1 cellular context compared by ENCODE assay signal in genomic region chr17:75845933-75846700, GRCh38.
TF ChIP-seq lines count a peak whose summit lies in the region.

No MANE protein-coding gene starts in this region.

TF ChIP-seq in HepG2, 621 proteins besides CTCF, POLR2A, EP300 and RAD21 (continues in another document):
- TF ChIP-seq GTF3A (CRISPR knock-in tag; conservative IDR thresholded peaks at IDR 0.05), result no peak
- no peak for TF ChIP-seq SPEN (CRISPR knock-in tag; IDR thresholded peaks at IDR 0.05; ENCODE audit: low read depth)
- peak; percentile 34; the same call in 1 of the 2 replicates for TF ChIP-seq ZC3H13 (CRISPR knock-in tag; IDR thresholded peaks at IDR 0.05)
- no peak for TF ChIP-seq GATAD2A (CRISPR knock-in tag; IDR thresholded peaks at IDR 0.05)
- TF ChIP-seq KLF15 (CRISPR knock-in tag; IDR thresholded peaks at IDR 0.05; ENCODE audit: borderline replicate concordance), result no peak
- TF ChIP-seq KLF16 (CRISPR knock-in tag; IDR thresholded peaks at IDR 0.05), result 0 out of 4 replicates have a peak, but pooled peaks of 1 of the 2 experiments have one; percentile 14
- no peak for TF ChIP-seq POLR2AphosphoS5 (IDR thresholded peaks at IDR 0.05; ENCODE audit: low read depth, low read length)
- TF ChIP-seq LCORL (IDR thresholded peaks at IDR 0.05), result no peak
- no peak for TF ChIP-seq LCORL (CRISPR knock-in tag; IDR thresholded peaks at IDR 0.05)
- TF ChIP-seq PRDM15 (CRISPR knock-in tag; IDR thresholded peaks at IDR 0.05), result no peak
- no peak for TF ChIP-seq SMAD1 (CRISPR knock-in tag; IDR thresholded peaks at IDR 0.05; ENCODE audit: borderline replicate concordance, low read depth)
- TF ChIP-seq MTA1 (CRISPR knock-in tag; IDR thresholded peaks at IDR 0.05; ENCODE audit: borderline replicate concordance), result no peak
- TF ChIP-seq ZUFSP (CRISPR knock-in tag; IDR thresholded peaks at IDR 0.05; ENCODE audit: borderline replicate concordance), result no peak
- no peak for TF ChIP-seq TCF7L2 (IDR thresholded peaks at IDR 0.05; ENCODE audit: low read depth, low read length)
- no peak for TF ChIP-seq POLR2G (IDR thresholded peaks at IDR 0.05; ENCODE audit: low read depth, low read length)
- TF ChIP-seq SRSF1 (optimal IDR thresholded peaks at IDR 0.05; ENCODE audit: low read depth, low read length), result peak; percentile 4
- TF ChIP-seq ZBTB33 (CRISPR knock-in tag; IDR thresholded peaks at IDR 0.05), result peak; percentile 68; the same call in 1 of the 2 replicates
- no peak for TF ChIP-seq ZNF609 (CRISPR knock-in tag; IDR thresholded peaks at IDR 0.05; ENCODE audit: borderline replicate concordance)
- TF ChIP-seq ZNF713 (CRISPR knock-in tag; IDR thresholded peaks at IDR 0.05), result no peak
- TF ChIP-seq CENPX (CRISPR knock-in tag; IDR thresholded peaks at IDR 0.05), result no peak
- TF ChIP-seq BHLHE40 (IDR thresholded peaks at IDR 0.05; ENCODE audit: low read length), result no peak
- no peak for TF ChIP-seq THRA (CRISPR knock-in tag; IDR thresholded peaks at IDR 0.05; ENCODE audit: borderline replicate concordance)
- peak; percentile 6; the same call in 1 of the 2 replicates for TF ChIP-seq ZNF335 (CRISPR knock-in tag; IDR thresholded peaks at IDR 0.05)
- TF ChIP-seq ELF1 (CRISPR knock-in tag; IDR thresholded peaks at IDR 0.05), result no peak
- TF ChIP-seq GMEB1 (CRISPR knock-in tag; IDR thresholded peaks at IDR 0.05; ENCODE audit: borderline replicate concordance), result 0 out of 2 replicates have a peak, but pooled peaks have one; percentile 4
- no peak for TF ChIP-seq ZFP62 (CRISPR knock-in tag; IDR thresholded peaks at IDR 0.05)
- TF ChIP-seq CHD2 (IDR thresholded peaks at IDR 0.05; ENCODE audit: low read depth, low read length), result no peak
- no peak for TF ChIP-seq ZNF235 (CRISPR knock-in tag; IDR thresholded peaks at IDR 0.05; ENCODE audit: borderline replicate concordance)
- 0 out of 2 replicates have a peak, but pooled peaks have one; percentile 9 for TF ChIP-seq ZNF512B (CRISPR knock-in tag; IDR thresholded peaks at IDR 0.05; ENCODE audit: borderline replicate concordance)
- no peak for TF ChIP-seq DDIT3 (CRISPR knock-in tag; IDR thresholded peaks at IDR 0.05)
- TF ChIP-seq ZNF468 (CRISPR knock-in tag; IDR thresholded peaks at IDR 0.05), result 0 out of 2 replicates have a peak, but pooled peaks have one; percentile 33
- 0 out of 2 replicates have a peak, but pooled peaks have one; percentile 13 for TF ChIP-seq HOXA3 (CRISPR knock-in tag; IDR thresholded peaks at IDR 0.05)
- no peak for TF ChIP-seq PCBP2 (optimal IDR thresholded peaks at IDR 0.05; ENCODE audit: low read depth, low read length, poor library complexity, severe bottlenecking)
- no peak for TF ChIP-seq ZNF225 (CRISPR knock-in tag; IDR thresholded peaks at IDR 0.05)
- TF ChIP-seq JARID2 (CRISPR knock-in tag; IDR thresholded peaks at IDR 0.05; ENCODE audit: insufficient replicate concordance), result no peak
- 0 out of 2 replicates have a peak, but pooled peaks have one; percentile 22 for TF ChIP-seq ZNF572 (CRISPR knock-in tag; IDR thresholded peaks at IDR 0.05)
- TF ChIP-seq KMT2B (CRISPR knock-in tag; IDR thresholded peaks at IDR 0.05), result no peak
- TF ChIP-seq HMGA1 (CRISPR knock-in tag; conservative IDR thresholded peaks at IDR 0.05), result no peak
- no peak for TF ChIP-seq ZFP36L2 (CRISPR knock-in tag; IDR thresholded peaks at IDR 0.05)
- TF ChIP-seq RNF219 (CRISPR knock-in tag; IDR thresholded peaks at IDR 0.05), result no peak
